In the genomic region with DNA sequence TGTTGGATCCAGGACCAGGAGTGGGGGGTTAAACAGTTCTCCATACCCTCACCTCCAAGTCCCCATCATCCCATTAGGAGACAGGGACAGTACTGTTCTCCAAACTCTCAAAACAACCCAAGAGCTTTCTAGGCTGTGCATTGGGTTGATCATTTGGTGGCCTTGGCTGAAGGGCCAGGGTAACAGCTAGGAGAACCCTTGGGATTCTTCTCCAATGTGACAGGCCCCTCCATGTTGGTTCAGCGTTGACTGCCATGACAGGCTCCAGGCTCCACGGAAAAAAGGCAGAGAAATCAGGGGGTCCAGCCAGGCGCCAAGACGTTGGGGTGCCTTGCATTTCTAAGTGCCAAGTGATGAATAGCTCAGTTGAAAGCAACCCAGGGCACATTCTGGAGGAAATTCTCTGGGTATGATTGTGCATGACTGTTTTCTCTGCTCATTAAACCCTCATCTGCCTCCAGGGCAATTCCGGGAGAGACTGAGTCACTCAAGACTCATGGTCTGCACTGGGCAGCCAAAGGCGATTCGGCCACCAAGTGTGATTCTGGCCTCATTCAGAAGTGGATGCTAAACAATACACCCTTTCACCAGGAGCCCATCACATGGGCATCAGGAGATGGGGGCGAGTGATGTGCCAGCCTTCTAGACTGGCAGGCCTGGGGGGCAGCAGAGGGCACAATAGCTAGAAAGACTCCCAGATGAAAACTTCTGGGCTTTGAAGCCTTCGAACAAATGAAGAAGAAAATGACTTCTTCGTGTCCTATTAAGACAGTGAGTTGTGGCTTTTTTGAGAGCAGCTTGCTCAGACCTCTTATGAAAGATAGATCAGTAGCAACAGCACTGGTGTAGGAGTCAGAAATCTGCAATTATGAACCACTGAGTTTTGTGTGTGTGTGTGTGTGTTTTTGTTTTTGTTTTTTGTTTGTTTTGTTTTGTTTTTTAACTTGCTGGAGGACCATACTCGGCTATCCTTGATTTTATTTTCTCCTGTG, we compare ENCODE assay signal across 9 cellular contexts. TPM values are rescaled to one million over a fixed set of nuclear protein-coding genes. Genes with fewer than 3 reads are reported as not detected.
A peak's percentile ranks its signal among the peaks of the same experiment; 100 is the strongest.
DNase-seq lines count a peak whose midpoint lies in the region; ATAC-seq lines count a peak whose summit lies in the region.
"Had no signal": no experiment of that assay in that cellular context is flagged by ENCODE, and none has a peak within 500 bp of the region (broad histone marks: within the 10 kb centered on the region; RNA-seq: fewer than 3 reads in every experiment).

No MANE protein-coding gene starts in this region.

- no peaks in the 10 kb centered on the region for H3K9me3 ChIP-seq in stomach smooth muscle (ENCODE audit: control insufficient read depth in 2 of 2, low read length in 2 of 2)

- ATAC-seq in HG03442 (IDR thresholded peaks at IDR 0.05; ENCODE audit: unreplicated experiment) = peak; percentile 5

- peak overlapping the region in 1 of 2 donors; percentile 22 for H3K9ac ChIP-seq in stomach smooth muscle (ENCODE audit: low read length in 2 of 2)

- peak overlapping the region; percentile 78 for H3K4me3 Mint-ChIP-seq in activated CD4-positive, alpha-beta T cell treated with anti-CD3 and anti-CD28 coated beads, Interleukin-2, amount 10 ng/mL, durations not matched to agents 24 days and 14 days
- H3K4me3 Mint-ChIP-seq in activated naive CD8-positive, alpha-beta T cell treated with anti-CD3 and anti-CD28 coated beads for 36 hours = peak overlapping the region; percentile 74

- DNase-seq in activated CD4-positive, alpha-beta T cell treated with anti-CD3 and anti-CD28 coated beads, Interleukin-2, amount 10 ng/mL, durations not matched to agents 24 days and 14 days = peak; percentile 83
- DNase-seq in activated CD4-positive, alpha-beta T cell treated with anti-CD3 and anti-CD28 coated beads, Interleukin-2, amount 50 U/mL, for 1 hour = no peak
- DNase-seq in activated naive CD8-positive, alpha-beta T cell treated with anti-CD3 and anti-CD28 coated beads for 36 hours = peak; percentile 34
- DNase-seq in inferior parietal cortex (ENCODE audit: extremely low spot score) (peak; percentile 61), DMS114 treated with DMSO at 0.1 percent for 48 hours (lab: John Stamatoyannopoulos, UW; ENCODE audit: unreplicated experiment) (no peak), NCI-H526 treated with DMSO at 0.1 percent for 48 hours (lab: John Stamatoyannopoulos, UW) (no peak)

- intact Hi-C loops in activated CD4-positive, alpha-beta T cell treated with anti-CD3 and anti-CD28 coated beads, Interleukin-2, amount 10 ng/mL, durations not matched to agents 24 days and 14 days (cut with micrococcal nuclease) = loop anchor here (1.0 to 2.0 kb wide), 7 partner anchors 20 to 516 kb away; no protein-coding TSS in a partner anchor

- H3K27me3 Mint-ChIP-seq in activated CD4-positive, alpha-beta T cell treated with anti-CD3 and anti-CD28 coated beads, Interleukin-2, amount 10 ng/mL, durations not matched to agents 24 days and 14 days = no peaks in the 10 kb centered on the region
- no peaks in the 10 kb centered on the region for H3K27me3 Mint-ChIP-seq in activated naive CD8-positive, alpha-beta T cell treated with anti-CD3 and anti-CD28 coated beads for 36 hours

- H3K27me3 ChIP-seq in stomach smooth muscle (ENCODE audit: control insufficient read depth in 1 of 2, insufficient read depth in 2 of 2, low read length in 2 of 2) = no peaks in the 10 kb centered on the region
- H3K27me3 ChIP-seq: cardiac muscle cell had no signal

- peak overlapping the region; percentile 99 for H3K27ac Mint-ChIP-seq in activated CD4-positive, alpha-beta T cell treated with anti-CD3 and anti-CD28 coated beads, Interleukin-2, amount 10 ng/mL, durations not matched to agents 24 days and 14 days
- H3K27ac Mint-ChIP-seq in activated naive CD8-positive, alpha-beta T cell treated with anti-CD3 and anti-CD28 coated beads for 36 hours = peak overlapping the region; percentile 97

- peaks cover 63% of the 10 kb centered on the region for H3K4me1 ChIP-seq in stomach smooth muscle (ENCODE audit: control insufficient read depth, insufficient read depth, low read length)

- H3K36me3 Mint-ChIP-seq in activated CD4-positive, alpha-beta T cell treated with anti-CD3 and anti-CD28 coated beads, Interleukin-2, amount 10 ng/mL, durations not matched to agents 24 days and 14 days (ENCODE audit: low read depth) = peaks cover 70% of the 10 kb centered on the region
- peaks cover 76% of the 10 kb centered on the region for H3K36me3 Mint-ChIP-seq in activated naive CD8-positive, alpha-beta T cell treated with anti-CD3 and anti-CD28 coated beads for 36 hours

- no peaks in the 10 kb centered on the region for H3K36me3 ChIP-seq in stomach smooth muscle (ENCODE audit: control insufficient read depth in 2 of 2, insufficient read depth in 2 of 2, low read length in 2 of 2)
- H3K36me3 ChIP-seq: cardiac muscle cell had no signal

- peak overlapping the region; percentile 29 to 36 for H3K4me3 ChIP-seq in stomach smooth muscle (ENCODE audit: low read length in 2 of 2)
- H3K4me3 ChIP-seq: cardiac muscle cell had no signal

- peaks cover 93% of the 10 kb centered on the region for H3K4me1 Mint-ChIP-seq in activated CD4-positive, alpha-beta T cell treated with anti-CD3 and anti-CD28 coated beads, Interleukin-2, amount 10 ng/mL, durations not matched to agents 24 days and 14 days
- H3K4me1 Mint-ChIP-seq in activated naive CD8-positive, alpha-beta T cell treated with anti-CD3 and anti-CD28 coated beads for 36 hours = peaks cover 96% of the 10 kb centered on the region

- peaks cover 4% of the 10 kb centered on the region for H3K9me3 Mint-ChIP-seq in activated CD4-positive, alpha-beta T cell treated with anti-CD3 and anti-CD28 coated beads, Interleukin-2, amount 10 ng/mL, durations not matched to agents 24 days and 14 days
- H3K9me3 Mint-ChIP-seq in activated naive CD8-positive, alpha-beta T cell treated with anti-CD3 and anti-CD28 coated beads for 36 hours = no peaks in the 10 kb centered on the region

- H3K27ac ChIP-seq in stomach smooth muscle (ENCODE audit: low read length) = peak overlapping the region; percentile 68
- H3K27ac ChIP-seq: cardiac muscle cell had no signal

RNA-seq across cellular contexts. Expression of a gene that starts 27.7 kb away (rescaled TPM):
- total RNA-seq in activated CD4-positive, alpha-beta T cell treated with anti-CD3 and anti-CD28 coated beads, Interleukin-2, amount 10 ng/mL, durations not matched to agents 24 days and 14 days = 488 and 489 TPM in 2 replicates
- 100 to 1,000 TPM; 380 to 428 TPM for total RNA-seq in activated naive CD8-positive, alpha-beta T cell treated with anti-CD3 and anti-CD28 coated beads for 36 hours

Comparison
In these comparisons a context has a peak if more than half of its experiments do, and no peak if none do; other contexts are left out.
1. DNase-seq: peak in activated CD4-positive, alpha-beta T cell treated with anti-CD3 and anti-CD28 coated beads, Interleukin-2, amount 10 ng/mL, durations not matched to agents 24 days and 14 days (single experiment), activated naive CD8-positive, alpha-beta T cell treated with anti-CD3 and anti-CD28 coated beads for 36 hours (single experiment) and inferior parietal cortex (single experiment); none in activated CD4-positive, alpha-beta T cell treated with anti-CD3 and anti-CD28 coated beads, Interleukin-2, amount 50 U/mL, for 1 hour (single experiment), DMS114 treated with DMSO at 0.1 percent for 48 hours (single experiment) and NCI-H526 treated with DMSO at 0.1 percent for 48 hours (single experiment).